ENCODE assay signal across 10 cellular contexts in the genomic region with DNA sequence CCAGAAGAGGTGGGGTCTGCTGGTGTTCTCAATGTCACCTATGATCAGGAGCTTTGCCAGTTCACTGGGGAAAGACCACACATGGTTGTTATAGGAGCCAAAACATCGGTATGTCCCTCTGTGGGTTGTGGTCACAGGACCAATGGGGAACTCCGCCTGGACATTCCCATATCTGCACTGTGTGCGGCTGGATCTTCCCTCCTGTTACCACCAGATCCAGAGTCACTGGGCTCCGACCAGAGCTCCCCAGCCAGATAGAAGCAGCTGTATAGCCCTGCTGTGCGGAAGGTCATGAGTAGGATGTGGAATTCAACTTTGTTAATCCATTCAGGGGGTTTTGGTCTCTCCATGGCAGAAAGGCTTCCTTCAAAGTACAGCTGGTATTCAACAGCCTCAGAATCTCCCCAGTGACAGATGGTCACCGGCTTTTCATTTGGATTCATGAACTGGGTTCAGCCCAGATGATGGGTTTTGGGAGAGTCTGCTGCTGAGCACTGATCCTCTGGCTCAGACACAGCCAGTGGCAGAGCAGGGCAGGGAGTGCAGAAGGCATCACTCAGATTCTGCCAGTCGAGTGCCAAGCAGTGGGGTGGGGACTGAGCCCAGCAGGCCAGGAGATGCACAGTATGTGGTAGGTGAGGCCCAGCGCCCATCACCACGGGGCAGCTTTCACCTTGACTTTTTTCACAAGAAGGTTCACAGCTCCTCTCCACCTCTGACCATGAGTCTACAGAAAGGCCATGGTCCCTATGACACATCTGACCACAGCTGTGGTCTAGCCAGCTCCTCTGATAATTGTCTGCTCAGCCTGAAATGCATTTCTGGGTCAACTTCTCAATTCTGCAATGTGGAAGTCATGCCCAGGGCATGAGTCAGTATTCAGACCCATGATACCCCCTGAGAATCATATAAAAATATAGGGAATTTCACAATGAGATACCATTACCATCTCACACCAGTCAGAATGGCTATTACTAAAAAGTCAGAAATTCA. TPM values are rescaled to one million over a fixed set of nuclear protein-coding genes. Genes with fewer than 3 reads are reported as not detected.
A peak's percentile ranks its signal among the peaks of the same experiment; 100 is the strongest.
DNase-seq lines count a peak whose midpoint lies in the region; ATAC-seq, FAIRE-seq and TF ChIP-seq lines count a peak whose summit lies in the region.
"Had no signal": no experiment of that assay in that cellular context is flagged by ENCODE, and none has a peak within 500 bp of the region (broad histone marks: within the 10 kb centered on the region; RNA-seq: fewer than 3 reads in every experiment).

No MANE protein-coding gene starts in this region.

- peaks cover 2% of the 10 kb centered on the region; the same call in 1 of the 2 replicates for H3K4me1 ChIP-seq in IMR-90 (ENCODE audit: control insufficient read depth, insufficient read depth, low read length)

- 57% methylated on average over 1 of the region's 9 CpGs; no CpG with 5 or more reads in 1 of the 2 experiments for WGBS in IMR-90 (ENCODE audit: extremely low coverage in 2 of 2, insufficient read length in 1 of 2), 2 experiments

- H4K8ac ChIP-seq in IMR-90 (ENCODE audit: low read depth in 2 of 2, low read length in 2 of 2) = no peak overlapping the region

- FAIRE-seq in GM12891 (lab: Jason Lieb, UNC) = no peak

- BruUV-seq in IMR-90 (replicated peaks; lab: Mats Ljungman, UMichigan) = no TSS peak

- no peak overlapping the region for H2BK20ac ChIP-seq in IMR-90 (ENCODE audit: low read depth, low read length)

- no peaks in the 10 kb centered on the region for H3K36me3 ChIP-seq in IMR-90 (ENCODE audit: control insufficient read depth, insufficient read depth, low read length)
- H3K36me3 ChIP-seq in WERI-Rb-1 = no peaks in the 10 kb centered on the region

- CTCF ChIA-PET in IMR-90 (lab: Yijun Ruan, JAX) = no interaction called here

- H2AK9ac ChIP-seq in IMR-90 (replicated peaks; ENCODE audit: low read depth, low read length, poor library complexity) = peak overlapping the region; percentile 18

- H3K14ac ChIP-seq in IMR-90 (replicated peaks; ENCODE audit: low read depth, low read length) = peak overlapping the region; percentile 27; the same call in 1 of the 2 replicates

- dilution Hi-C loops in IMR-90 (cut with HindIII; ENCODE audit: low sequenced_read_pairs, unreplicated experiment) = no loop called here

- no peak overlapping the region for H3K4me2 ChIP-seq in IMR-90 (ENCODE audit: low read depth, low read length)

- no peak overlapping the region for H3K27ac ChIP-seq in IMR-90 (ENCODE audit: insufficient read depth, low read length)
- H3K27ac ChIP-seq in WERI-Rb-1 = no peak overlapping the region

- no peak overlapping the region for H4K5ac ChIP-seq in IMR-90 (ENCODE audit: low read depth, low read length)

- no peak for TF ChIP-seq POLR2A in IMR-90 (IDR thresholded peaks at IDR 0.05; ENCODE audit: low read depth, low read length)
- TF ChIP-seq POLR2A in GM12891 (IDR thresholded peaks at IDR 0.05; ENCODE audit: low read depth, low read length) = no peak

- H3K23ac ChIP-seq in IMR-90 (ENCODE audit: low read depth, low read length) = no peak overlapping the region

- no peak overlapping the region for H4K91ac ChIP-seq in IMR-90 (ENCODE audit: insufficient read depth, low read depth, low read length)

- in situ Hi-C loops in IMR-90 (cut with MboI; ENCODE audit: low sequenced_read_pairs) = loop anchor here (5.0 to 25.0 kb wide), 3 partner anchors 66 to 281 kb away; partner anchors contain the start of gene LAMC1

- POLR2A ChIA-PET in IMR-90 (lab: Charles Lee; ENCODE audit: unreplicated experiment) = no interaction called here

- no peak for TF ChIP-seq RAD21 in IMR-90 (IDR thresholded peaks at IDR 0.05; ENCODE audit: low read length)

- peak overlapping the region; percentile 75; the same call in 1 of the 2 replicates for H2AK5ac ChIP-seq in IMR-90 (ENCODE audit: low read depth, low read length)

- H2BK120ac ChIP-seq in IMR-90 (ENCODE audit: low read depth, low read length) = no peak overlapping the region

- peaks cover 3% of the 10 kb centered on the region for H3K9me3 ChIP-seq in IMR-90 (ENCODE audit: control insufficient read depth, insufficient read depth, low read length)
- no peaks in the 10 kb centered on the region for H3K9me3 ChIP-seq in WERI-Rb-1 (ENCODE audit: severe bottlenecking)

- peak; percentile 94 for ATAC-seq in IMR-90 (ENCODE audit: low read depth)
- ATAC-seq: stimulated activated memory B cell treated with anti-CD40 and anti-IgM and Interleukin-4, amounts not matched to agents 10 μg/mL and 1 μg/mL and 100 μg/mL, for 72 hours had no signal

- H3K4ac ChIP-seq in IMR-90 (ENCODE audit: low read depth, low read length) = no peak overlapping the region

- H2BK5ac ChIP-seq in IMR-90 (ENCODE audit: low read depth, low read length, poor library complexity, severe bottlenecking) = no peak overlapping the region

- no peak overlapping the region for H3K56ac ChIP-seq in IMR-90 (ENCODE audit: extremely low read depth, insufficient read depth, low read length)

- H3K9ac ChIP-seq in IMR-90 (ENCODE audit: low read depth, low read length) = no peak overlapping the region

- H3K4me3 ChIP-seq in IMR-90 (ENCODE audit: insufficient read depth, low read depth, low read length) (no peak overlapping the region), WERI-Rb-1 (ENCODE audit: low read depth, low read length) (no peak overlapping the region)

- no peak overlapping the region for H3K18ac ChIP-seq in IMR-90 (ENCODE audit: low read depth, low read length)

- TF ChIP-seq CTCF in AG09319 (IDR thresholded peaks at IDR 0.05; ENCODE audit: low read depth, low read length) (no peak), IMR-90 (conservative IDR thresholded peaks at IDR 0.05; ENCODE audit: low read depth, low read length) (no peak), WERI-Rb-1 (IDR thresholded peaks at IDR 0.05; ENCODE audit: low read depth, low read length) (no peak)

- peak; percentile 69 for DNase-seq in AG09319 (ENCODE audit: extremely low read depth, low read depth)
- peak; percentile 92 for DNase-seq in IMR-90
- DNase-seq in WERI-Rb-1 = peak; percentile 59
- peak; percentile 78 for DNase-seq in kidney glomerular epithelial cell (lab: John Stamatoyannopoulos, UW)
- no peak for DNase-seq in activated gamma-delta T cell treated with Interleukin-2 at 50 U/mL for 16 hours
- DNase-seq in iPS-NIHi7 (ENCODE audit: extremely low spot score) = no peak
- no peak for DNase-seq in NCI-H748 treated with DMSO at 0.1 percent for 48 hours (lab: John Stamatoyannopoulos, UW)
- no peak for DNase-seq in GM12891 (ENCODE audit: insufficient read length, low spot score)
- DNase-seq: immature natural killer cell had no signal

- peaks cover 2% of the 10 kb centered on the region for H3K9me1 ChIP-seq in IMR-90 (ENCODE audit: insufficient read depth, low read length)

- H2AFZ ChIP-seq in IMR-90 (replicated peaks; ENCODE audit: low read length, poor library complexity) = peak overlapping the region; percentile 25

- intact Hi-C loops in IMR-90 (cut with micrococcal nuclease) = no loop called here

- H3K27me3 ChIP-seq in IMR-90 (ENCODE audit: control insufficient read depth, insufficient read depth, low read length) (peaks cover 12% of the 10 kb centered on the region), WERI-Rb-1 (ENCODE audit: insufficient read depth, low read depth, severe bottlenecking) (no peaks in the 10 kb centered on the region)

- peaks cover 9% of the 10 kb centered on the region; the same call in 1 of the 2 replicates for H4K20me1 ChIP-seq in IMR-90 (ENCODE audit: insufficient read depth, low read length)

- H2BK15ac ChIP-seq in IMR-90 (ENCODE audit: low read depth, low read length) = 0 out of 3 replicates have a peak overlapping the region, but pooled peaks have one; percentile 68

- H3K79me1 ChIP-seq in IMR-90 (ENCODE audit: low read depth in 1 of 2, low read length in 2 of 2) = no peaks in the 10 kb centered on the region

TF ChIP-seq in IMR-90, 13 proteins besides CTCF, POLR2A, EP300 and RAD21 (continues in another document):
- TF ChIP-seq CEBPB (IDR thresholded peaks at IDR 0.05; ENCODE audit: low read depth, low read length) (peak; percentile 92), RCOR1 (IDR thresholded peaks at IDR 0.05; ENCODE audit: insufficient replicate concordance, low read length) (peak; percentile 92), MAZ (IDR thresholded peaks at IDR 0.05; ENCODE audit: borderline replicate concordance, low read depth, low read length) (0 out of 2 replicates have a peak, but pooled peaks have one; percentile 22), USF2 (IDR thresholded peaks at IDR 0.05; ENCODE audit: low read depth, low read length) (no peak), FOS (IDR thresholded peaks at IDR 0.05; ENCODE audit: low read depth, low read length) (peak; percentile 94), RFX5 (IDR thresholded peaks at IDR 0.05; ENCODE audit: low read depth, low read length) (no peak)

TF ChIP-seq in GM12891, 5 proteins besides CTCF, POLR2A, EP300 and RAD21:
- TF ChIP-seq TAF1 (IDR thresholded peaks at IDR 0.05; ENCODE audit: low read depth, low read length) = no peak
- TF ChIP-seq PAX5 (IDR thresholded peaks at IDR 0.05; ENCODE audit: insufficient read depth, low read length, severe bottlenecking) = no peak
- TF ChIP-seq POLR2AphosphoS5 (IDR thresholded peaks at IDR 0.05; ENCODE audit: low read depth, low read length) = no peak
- TF ChIP-seq POU2F2 (IDR thresholded peaks at IDR 0.05; ENCODE audit: low read depth, low read length) = no peak
- no peak for TF ChIP-seq SPI1 (IDR thresholded peaks at IDR 0.05; ENCODE audit: low read depth, low read length)

RNA-seq across cellular contexts. Expression of gene SHCBP1L, which starts 2.9 kb away (rescaled TPM):
- not detected in 2 replicates for total RNA-seq in IMR-90 (2012; rRNA removed)
- not detected in 2 replicates for polyA plus RNA-seq in IMR-90 (2012; rRNA removed)
- polyA plus RNA-seq in IMR-90 (2012; cell fraction: cytosol; rRNA removed) = not detected in 2 replicates
- not detected in 2 replicates for polyA plus RNA-seq in IMR-90 (2012; cell fraction: nucleus; rRNA removed; ENCODE audit: low replicate concordance)
- polyA plus RNA-seq in GM12891 (2012; ENCODE audit: low read depth, missing spikeins) = not detected
- polyA plus RNA-seq: immature natural killer cell had no signal

Comparison
In these comparisons a context has a peak if more than half of its experiments do, and no peak if none do; other contexts are left out.
1. DNase-seq: peak in AG09319 (single experiment), IMR-90 (single experiment), WERI-Rb-1 (single experiment) and kidney glomerular epithelial cell (single experiment); none in activated gamma-delta T cell treated with Interleukin-2 at 50 U/mL for 16 hours (single experiment), iPS-NIHi7 (single experiment), NCI-H748 treated with DMSO at 0.1 percent for 48 hours (single experiment) and GM12891 (single experiment).